Comparison of ENCODE assay signal across 1 cellular context in the genomic region with DNA sequence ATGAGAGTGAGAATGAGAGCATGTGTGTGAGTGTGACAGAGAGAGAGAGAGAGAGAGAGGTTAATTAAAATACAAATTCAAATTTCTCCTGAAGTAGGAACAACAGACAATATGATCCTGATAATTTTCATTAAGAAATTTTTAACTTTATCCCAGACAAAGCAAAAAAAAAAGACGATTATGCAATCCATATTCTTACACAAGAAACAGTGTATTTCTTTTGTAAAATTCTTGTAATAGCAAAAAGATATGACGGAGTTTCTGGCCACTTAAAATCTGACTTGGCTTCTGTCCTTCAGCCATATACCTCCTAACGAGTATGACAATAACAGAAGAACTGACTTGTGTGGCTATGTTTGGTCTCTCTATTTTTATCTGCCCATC.
TF ChIP-seq lines count a peak whose summit lies in the region.

No MANE protein-coding gene starts in this region.

TF ChIP-seq in K562, 482 proteins besides CTCF, POLR2A, EP300 and RAD21 (continued from another document):
- TF ChIP-seq, protein P1, sequence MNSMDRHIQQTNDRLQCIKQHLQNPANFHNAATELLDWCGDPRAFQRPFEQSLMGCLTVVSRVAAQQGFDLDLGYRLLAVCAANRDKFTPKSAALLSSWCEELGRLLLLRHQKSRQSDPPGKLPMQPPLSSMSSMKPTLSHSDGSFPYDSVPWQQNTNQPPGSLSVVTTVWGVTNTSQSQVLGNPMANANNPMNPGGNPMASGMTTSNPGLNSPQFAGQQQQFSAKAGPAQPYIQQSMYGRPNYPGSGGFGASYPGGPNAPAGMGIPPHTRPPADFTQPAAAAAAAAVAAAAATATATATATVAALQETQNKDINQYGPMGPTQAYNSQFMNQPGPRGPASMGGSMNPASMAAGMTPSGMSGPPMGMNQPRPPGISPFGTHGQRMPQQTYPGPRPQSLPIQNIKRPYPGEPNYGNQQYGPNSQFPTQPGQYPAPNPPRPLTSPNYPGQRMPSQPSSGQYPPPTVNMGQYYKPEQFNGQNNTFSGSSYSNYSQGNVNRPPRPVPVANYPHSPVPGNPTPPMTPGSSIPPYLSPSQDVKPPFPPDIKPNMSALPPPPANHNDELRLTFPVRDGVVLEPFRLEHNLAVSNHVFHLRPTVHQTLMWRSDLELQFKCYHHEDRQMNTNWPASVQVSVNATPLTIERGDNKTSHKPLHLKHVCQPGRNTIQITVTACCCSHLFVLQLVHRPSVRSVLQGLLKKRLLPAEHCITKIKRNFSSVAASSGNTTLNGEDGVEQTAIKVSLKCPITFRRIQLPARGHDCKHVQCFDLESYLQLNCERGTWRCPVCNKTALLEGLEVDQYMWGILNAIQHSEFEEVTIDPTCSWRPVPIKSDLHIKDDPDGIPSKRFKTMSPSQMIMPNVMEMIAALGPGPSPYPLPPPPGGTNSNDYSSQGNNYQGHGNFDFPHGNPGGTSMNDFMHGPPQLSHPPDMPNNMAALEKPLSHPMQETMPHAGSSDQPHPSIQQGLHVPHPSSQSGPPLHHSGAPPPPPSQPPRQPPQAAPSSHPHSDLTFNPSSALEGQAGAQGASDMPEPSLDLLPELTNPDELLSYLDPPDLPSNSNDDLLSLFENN (IDR thresholded peaks at IDR 0.05; ENCODE audit: low read depth in 2 of 2, low read length in 2 of 2): no peak
- TF ChIP-seq CEBPB (tag; IDR thresholded peaks at IDR 0.05): peak; percentile 53
